ENCODE assay signal across 8 cellular contexts in the genomic region with DNA sequence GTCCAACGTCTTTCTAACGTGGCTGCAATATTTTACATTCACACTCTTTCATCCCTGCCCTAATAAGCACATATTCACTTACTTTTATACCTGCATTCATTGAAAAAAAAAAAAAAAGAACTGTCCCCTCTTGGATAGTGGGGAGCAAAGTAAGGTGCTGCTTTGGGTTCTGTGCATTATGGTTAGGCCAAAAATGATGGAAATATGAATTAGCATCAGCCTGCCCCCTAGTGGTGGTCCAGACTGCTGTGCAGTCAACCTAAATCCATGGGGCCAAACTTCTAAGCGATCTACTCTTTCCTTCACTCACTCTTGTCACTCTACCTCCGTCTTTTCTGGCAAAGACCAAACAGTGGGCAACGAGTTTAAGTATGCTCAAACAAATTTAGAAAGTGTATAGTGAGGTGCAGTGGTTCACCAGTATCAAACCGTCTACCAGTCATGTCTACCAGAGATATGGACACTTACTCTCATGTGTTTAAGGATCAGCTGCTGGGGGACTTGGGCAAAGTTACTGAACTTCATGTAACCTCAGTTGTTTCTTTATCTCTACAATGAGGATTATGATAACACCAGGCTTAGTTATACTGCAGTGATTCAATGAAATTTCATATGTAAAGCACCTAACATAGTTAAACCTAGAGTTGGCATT.
DNase-seq lines count a peak whose midpoint lies in the region; ATAC-seq and TF ChIP-seq lines count a peak whose summit lies in the region.

No MANE protein-coding gene starts in this region.

- intact Hi-C loops in psoas muscle (cut with DNase I): no loop called here

- TF ChIP-seq CTCF in GM12801 (IDR thresholded peaks at IDR 0.05; ENCODE audit: extremely low read depth, insufficient read length): peak; percentile 32
- TF ChIP-seq CTCF in fibroblast of lung (conservative IDR thresholded peaks at IDR 0.05 in 1 of 2, IDR thresholded peaks at IDR 0.05 in 1 of 2; ENCODE audit: low read depth in 1 of 2, low read length in 2 of 2): peak; percentile 26 to 29
- peak; percentile 44 for TF ChIP-seq CTCF in psoas muscle (IDR thresholded peaks at IDR 0.05)

- no peaks in the 10 kb centered on the region for H3K27me3 ChIP-seq in fibroblast of lung (ENCODE audit: control insufficient read depth, insufficient read depth, low read length)
- no peaks in the 10 kb centered on the region for H3K27me3 ChIP-seq in psoas muscle (ENCODE audit: insufficient read depth in 3 of 3, low read length in 2 of 3)
- no peaks in the 10 kb centered on the region for H3K27me3 ChIP-seq in H7 (ENCODE audit: control insufficient read depth, insufficient read depth, low read length)

- H3K4me3 ChIP-seq in fibroblast of lung (replicated peaks in 1 of 4; ENCODE audit: control extremely low read depth in 1 of 4, insufficient read depth in 1 of 4, low read depth in 3 of 4, low read length in 4 of 4): no peak overlapping the region
- no peak overlapping the region for H3K4me3 ChIP-seq in psoas muscle
- no peak overlapping the region for H3K4me3 ChIP-seq in H7 (ENCODE audit: insufficient read depth, low read depth, low read length)

- H3K36me3 ChIP-seq in fibroblast of lung (ENCODE audit: control insufficient read depth, insufficient read depth, low read length) (no peaks in the 10 kb centered on the region), psoas muscle (ENCODE audit: insufficient read depth in 1 of 2, low read depth in 1 of 2) (no peaks in the 10 kb centered on the region), H7 (replicated peaks; ENCODE audit: control insufficient read depth, insufficient read depth, low read length) (no peaks in the 10 kb centered on the region)

- H3K4me1 ChIP-seq in fibroblast of lung (ENCODE audit: control insufficient read depth, extremely low read depth, insufficient read depth, low read length) (no peaks in the 10 kb centered on the region), psoas muscle (no peaks in the 10 kb centered on the region)

- no peaks in the 10 kb centered on the region for H4K20me1 ChIP-seq in fibroblast of lung (ENCODE audit: control insufficient read depth, extremely low read depth, insufficient read depth, low read length)

- H3K27ac ChIP-seq in fibroblast of lung (ENCODE audit: insufficient read depth, low read length) (no peak overlapping the region), psoas muscle (no peak overlapping the region)

- H3K9me3 ChIP-seq in fibroblast of lung (ENCODE audit: control insufficient read depth, insufficient read depth, low read depth, low read length): no peaks in the 10 kb centered on the region
- no peaks in the 10 kb centered on the region for H3K9me3 ChIP-seq in psoas muscle

- H3K79me2 ChIP-seq in fibroblast of lung (ENCODE audit: control insufficient read depth, insufficient read depth, low read length): no peaks in the 10 kb centered on the region

- H2AFZ ChIP-seq in fibroblast of lung (ENCODE audit: low read length): no peak overlapping the region

- WGBS in psoas muscle, 3 donors: 54 to 63% (median 57%) methylated on average over 6 of the region's 6 CpGs

- ATAC-seq in GM19467 (IDR thresholded peaks at IDR 0.05; ENCODE audit: unreplicated experiment) (peak; percentile 84), HG03442 (IDR thresholded peaks at IDR 0.05; ENCODE audit: unreplicated experiment) (peak; percentile 90), psoas muscle (no peak)

- DNase-seq in SKM-1 treated with dmso at 0.1 percent for 144 hours (lab: John Stamatoyannopoulos, UW; ENCODE audit: unreplicated experiment) (peak; percentile 19), fibroblast of lung (ENCODE audit: low read depth in 2 of 2) (peak in 1 of 2 donors; percentile 15), psoas muscle (no peak), H7 (no peak)
- no peak for DNase-seq in activated effector memory CD4-positive, alpha-beta T cell treated with anti-CD3 and anti-CD28 coated beads, Interleukin-2, amount 50 U/mL, for 16 hours

- H3K4me2 ChIP-seq in fibroblast of lung (ENCODE audit: extremely low read depth, insufficient read depth, low read length): no peak overlapping the region

- H3K9ac ChIP-seq in fibroblast of lung (ENCODE audit: insufficient read depth, low read length): no peak overlapping the region

Comparison
In these comparisons a context has a peak if more than half of its experiments do, and no peak if none do; other contexts are left out.
1. ATAC-seq: peak in GM19467 (single experiment) and HG03442 (single experiment); none in psoas muscle (0 of 4).
2. Peak in every context shown above with its lines, with median percentiles within 50 percentile points of each other: CTCF ChIP-seq.